ENCODE assay signal across 13 cellular contexts in genomic region chr6:62298745-62299392, GRCh38. TPM values are rescaled to one million over a fixed set of nuclear protein-coding genes. Genes with fewer than 3 reads are reported as not detected.
A peak's percentile ranks its signal among the peaks of the same experiment; 100 is the strongest.
DNase-seq lines count a peak whose midpoint lies in the region; ATAC-seq, FAIRE-seq and TF ChIP-seq lines count a peak whose summit lies in the region.
"Had no signal": no experiment of that assay in that cellular context is flagged by ENCODE, and none has a peak within 500 bp of the region (broad histone marks: within the 10 kb centered on the region; RNA-seq: fewer than 3 reads in every experiment).

No MANE protein-coding gene starts in this region.

- H3K9me3 ChIP-seq in breast epithelium = no peaks in the 10 kb centered on the region
- H3K9me3 ChIP-seq: thyroid gland had no signal

- H3K4me1 Mint-ChIP-seq in MCF 10A (ENCODE audit: insufficient read depth, unreplicated experiment) = peaks cover 6% of the 10 kb centered on the region
- H3K4me1 Mint-ChIP-seq in stimulated activated memory B cell treated with anti-CD40 and anti-IgM and Interleukin-4, amounts not matched to agents 10 μg/mL and 1 μg/mL and 100 μg/mL, for 72 hours = peaks cover 21% of the 10 kb centered on the region

- TF ChIP-seq CTCF in MCF 10A (IDR thresholded peaks at IDR 0.05; ENCODE audit: unreplicated experiment) (no peak), breast epithelium (IDR thresholded peaks at IDR 0.05) (no peak), D721Med (IDR thresholded peaks at IDR 0.05; ENCODE audit: insufficient read depth, missing control alignments) (no peak)

- DNase-seq in MCF 10A (ENCODE audit: unreplicated experiment) (no peak), breast epithelium (ENCODE audit: low spot score in 2 of 2) (no peak), D721Med (ENCODE audit: insufficient read length, low spot score) (no peak), NCI-H1417 (lab: John Stamatoyannopoulos, UW) (no peak)
- DNase-seq in stimulated activated CD4-positive, alpha-beta T cell treated with anti-CD3 and anti-CD28 coated beads, Interleukin-2, amount 100 ng/mL, for 24 hours = no peak
- DNase-seq: activated CD4-positive, alpha-beta T cell treated with anti-CD3 and anti-CD28 coated beads, Interleukin-2, amount 50 U/mL, for 4 hours; KG1; mammary epithelial cell; thyroid gland had no signal

- BruUV-seq in MCF 10A (replicated peaks; lab: Mats Ljungman, UMichigan) = no TSS peak

- H3K27ac ChIP-seq in breast epithelium = no peak overlapping the region
- H3K27ac ChIP-seq: thyroid gland had no signal

- intact Hi-C loops in MCF 10A (cut with micrococcal nuclease) = no loop called here
- intact Hi-C loops in breast epithelium (cut with DNase I; ENCODE audit: low total_unique reads) = no loop called here

- POLR2A ChIA-PET in MCF 10A (lab: Yijun Ruan, JAX) = no interaction called here

- FAIRE-seq in D721Med (lab: Jason Lieb, UNC) = no peak
- FAIRE-seq: A204.1 had no signal

- H3K36me3 ChIP-seq in breast epithelium = no peaks in the 10 kb centered on the region
- H3K36me3 ChIP-seq: thyroid gland had no signal

- H3K36me3 Mint-ChIP-seq in MCF 10A (ENCODE audit: insufficient read depth, unreplicated experiment) = no peaks in the 10 kb centered on the region
- peaks cover 12% of the 10 kb centered on the region for H3K36me3 Mint-ChIP-seq in stimulated activated memory B cell treated with anti-CD40 and anti-IgM and Interleukin-4, amounts not matched to agents 10 μg/mL and 1 μg/mL and 100 μg/mL, for 72 hours

- H3K9me3 Mint-ChIP-seq in MCF 10A (ENCODE audit: unreplicated experiment) = no peaks in the 10 kb centered on the region
- peaks cover 9% of the 10 kb centered on the region for H3K9me3 Mint-ChIP-seq in stimulated activated memory B cell treated with anti-CD40 and anti-IgM and Interleukin-4, amounts not matched to agents 10 μg/mL and 1 μg/mL and 100 μg/mL, for 72 hours

- ATAC-seq in HG02763 (IDR thresholded peaks at IDR 0.05; ENCODE audit: unreplicated experiment) (peak; percentile 91), HG03571 (IDR thresholded peaks at IDR 0.05; ENCODE audit: unreplicated experiment) (peak; percentile 90)
- ATAC-seq in stimulated activated memory B cell treated with anti-CD40 and anti-IgM and Interleukin-4, amounts not matched to agents 10 μg/mL and 1 μg/mL and 100 μg/mL, for 72 hours = peak; percentile 67

- peaks cover 11% of the 10 kb centered on the region for H3K27me3 Mint-ChIP-seq in MCF 10A (ENCODE audit: insufficient read depth, unreplicated experiment)
- no peaks in the 10 kb centered on the region for H3K27me3 Mint-ChIP-seq in stimulated activated memory B cell treated with anti-CD40 and anti-IgM and Interleukin-4, amounts not matched to agents 10 μg/mL and 1 μg/mL and 100 μg/mL, for 72 hours

- no peaks in the 10 kb centered on the region for H3K4me1 ChIP-seq in breast epithelium
- H3K4me1 ChIP-seq: thyroid gland had no signal

- CTCF ChIA-PET in MCF 10A (lab: Yijun Ruan, JAX) = interaction anchor here (0.7 kb wide), 1 partner anchor 1792 kb away, joined by 4 read pairs; no protein-coding TSS in a partner anchor

- no peaks in the 10 kb centered on the region for H3K27me3 ChIP-seq in breast epithelium
- H3K27me3 ChIP-seq: thyroid gland had no signal

- no peak for TF ChIP-seq POLR2A in breast epithelium (IDR thresholded peaks at IDR 0.05)

- no peak overlapping the region for H3K4me3 ChIP-seq in breast epithelium
- H3K4me3 ChIP-seq: thyroid gland had no signal

- peak overlapping the region; percentile 65 for H3K27ac Mint-ChIP-seq in MCF 10A (ENCODE audit: low read depth, unreplicated experiment)
- H3K27ac Mint-ChIP-seq in stimulated activated memory B cell treated with anti-CD40 and anti-IgM and Interleukin-4, amounts not matched to agents 10 μg/mL and 1 μg/mL and 100 μg/mL, for 72 hours = peak overlapping the region; percentile 64

- peak overlapping the region; percentile 70 for H3K4me3 Mint-ChIP-seq in MCF 10A (ENCODE audit: unreplicated experiment)
- H3K4me3 Mint-ChIP-seq in stimulated activated memory B cell treated with anti-CD40 and anti-IgM and Interleukin-4, amounts not matched to agents 10 μg/mL and 1 μg/mL and 100 μg/mL, for 72 hours = peak overlapping the region; percentile 52

RNA-seq across cellular contexts. Expression of gene KHDRBS2, which starts 12.8 kb away (rescaled TPM):
- not detected in 2 replicates for total RNA-seq in MCF 10A (2022)
- under 1 TPM in 1 of 3 donors, not detected in 2; 0.16 TPM for total RNA-seq in breast epithelium
- total RNA-seq: mammary epithelial cell had no signal
